Comparison of ENCODE assay signal across 1 cellular context in genomic region chr16:68778551-68779231, GRCh38.
TF ChIP-seq lines count a peak whose summit lies in the region.

No MANE protein-coding gene starts in this region.

TF ChIP-seq in IMR-90, 13 proteins besides CTCF, POLR2A, EP300 and RAD21:
- TF ChIP-seq MAFK (IDR thresholded peaks at IDR 0.05; ENCODE audit: low read depth, low read length) (peak; percentile 39; the same call in 1 of the 2 replicates), ELK1 (IDR thresholded peaks at IDR 0.05; ENCODE audit: borderline replicate concordance, low read depth, low read length) (no peak), FOS (IDR thresholded peaks at IDR 0.05; ENCODE audit: low read depth, low read length) (no peak), MXI1 (IDR thresholded peaks at IDR 0.05; ENCODE audit: borderline replicate concordance, low read depth, low read length) (no peak), RFX5 (IDR thresholded peaks at IDR 0.05; ENCODE audit: low read depth, low read length) (no peak)
